Comparison of ENCODE assay signal across 25 cellular contexts in genomic region chr1:69814926-69815325, GRCh38.
A peak's percentile ranks its signal among the peaks of the same experiment; 100 is the strongest.
DNase-seq lines count a peak whose midpoint lies in the region; ATAC-seq and TF ChIP-seq lines count a peak whose summit lies in the region.
"Had no signal": no experiment of that assay in that cellular context is flagged by ENCODE, and none has a peak within 500 bp of the region (broad histone marks: within the 10 kb centered on the region; RNA-seq: fewer than 3 reads in every experiment).

No MANE protein-coding gene starts in this region.

- H2AFZ ChIP-seq in GM23248 (peak overlapping the region; percentile 8; the same call in 1 of the 2 replicates), mesenchymal stem cell (ENCODE audit: low read depth, low read length) (no peak overlapping the region)
- H2AFZ ChIP-seq: PC-9 had no signal

- DNase-seq in GM23248: peak; percentile 37
- peak; percentile 21 for DNase-seq in NCI-H69 (lab: John Stamatoyannopoulos, UW)
- DNase-seq in epithelial cell of esophagus (ENCODE audit: low read depth): peak; percentile 1
- DNase-seq in mesenchymal stem cell: peak; percentile 49
- DNase-seq in stimulated activated naive CD4-positive, alpha-beta T cell treated with Interleukin-2 at 50 U/mL for 16 hours (lab: John Stamatoyannopoulos, UW): no peak
- DNase-seq: activated CD4-positive, alpha-beta T cell treated with anti-CD3 and anti-CD28 coated beads for 36 hours; activated CD8-positive, alpha-beta memory T cell treated with anti-CD3 and anti-CD28 coated beads for 24 hours; activated effector memory CD4-positive, alpha-beta T cell treated with Interleukin-2 at 50 U/mL for 16 hours; activated T-cell treated with anti-CD3 and anti-CD28 coated beads, Interleukin-2, amount 50 U/mL, for 1 hour; aorta; C1 segment of cervical spinal cord; DND-41; GF-D8; head of caudate nucleus; NCI-H1105; NCI-H187; NCI-H524; NK-92 treated with Interleukin-12 subunit alpha and Interleukin-12 subunit beta, amount 100 ng/mL, for 24 hours; PC-9; right lobe of liver; stimulated activated CD4-positive, alpha-beta T cell treated with anti-CD3 and anti-CD28 coated beads, Interleukin-4, amount 100 ng/mL, for 24 hours had no signal

- no peaks in the 10 kb centered on the region for H3K79me2 ChIP-seq in GM23248 (ENCODE audit: insufficient read depth)

- no peak overlapping the region for H4K8ac ChIP-seq in mesenchymal stem cell (ENCODE audit: low read length)

- H3K4me1 ChIP-seq in GM23248 (ENCODE audit: insufficient read depth): no peaks in the 10 kb centered on the region
- H3K4me1 ChIP-seq in mesenchymal stem cell (ENCODE audit: control insufficient read depth, insufficient read depth, low read depth, low read length): no peaks in the 10 kb centered on the region
- H3K4me1 ChIP-seq: right lobe of liver had no signal

- in situ Hi-C loops in GM23248 (cut with MboI): no loop called here

- H3K23ac ChIP-seq in mesenchymal stem cell (ENCODE audit: low read length in 2 of 2): no peak overlapping the region

- H3K27ac ChIP-seq in GM23248 (no peak overlapping the region), mesenchymal stem cell (ENCODE audit: low read length, poor library complexity, severe bottlenecking) (no peak overlapping the region)
- H3K27ac ChIP-seq: PC-9, right lobe of liver had no signal

- no peak overlapping the region for H4K91ac ChIP-seq in mesenchymal stem cell (ENCODE audit: low read length)

- ATAC-seq in HG03342 (IDR thresholded peaks at IDR 0.05; ENCODE audit: unreplicated experiment) (no peak), HG02981 (IDR thresholded peaks at IDR 0.05; ENCODE audit: unreplicated experiment) (no peak), GM18858 (IDR thresholded peaks at IDR 0.05; ENCODE audit: unreplicated experiment) (no peak)
- ATAC-seq: activated CD4-positive, alpha-beta T cell treated with anti-CD3 and anti-CD28 coated beads for 36 hours; right lobe of liver; Right ventricle myocardium inferior had no signal

- H3K4me3 ChIP-seq in GM23248 (no peak overlapping the region), epithelial cell of esophagus (ENCODE audit: low read length) (no peak overlapping the region), mesenchymal stem cell (ENCODE audit: insufficient read depth in 1 of 2, low read depth in 1 of 2, low read length in 2 of 2) (no peak overlapping the region)
- H3K4me3 ChIP-seq: PC-9, right lobe of liver had no signal

- no peak overlapping the region for H2BK15ac ChIP-seq in mesenchymal stem cell (ENCODE audit: low read depth, poor library complexity, severe bottlenecking)

- no peak overlapping the region for H3K14ac ChIP-seq in mesenchymal stem cell (ENCODE audit: low read length in 2 of 2)

- no peak for TF ChIP-seq CTCF in epithelial cell of esophagus (IDR thresholded peaks at IDR 0.05; ENCODE audit: insufficient read depth, low read depth, low read length, missing control alignments)

- 38 to 44% methylated on average over 2 of the region's 2 CpGs for WGBS in GM23248 (ENCODE audit: low coverage in 1 of 2, low lambda C conversion rate in 2 of 2, missing lambda C conversion rate in 2 of 2), 2 experiments
- WGBS in mesenchymal stem cell: 81% methylated on average over 1 of the region's 2 CpGs

- H2AK5ac ChIP-seq in mesenchymal stem cell (ENCODE audit: low read length, severe bottlenecking): no peak overlapping the region

- H3K9me2 ChIP-seq in GM23248 (ENCODE audit: insufficient read depth): no peaks in the 10 kb centered on the region

- H3K36me3 ChIP-seq in GM23248 (ENCODE audit: low read depth): no peaks in the 10 kb centered on the region
- H3K36me3 ChIP-seq in mesenchymal stem cell (ENCODE audit: control insufficient read depth in 1 of 2, insufficient read depth in 2 of 2, low read depth in 1 of 2, low read length in 2 of 2): no peaks in the 10 kb centered on the region
- H3K36me3 ChIP-seq: right lobe of liver had no signal

- H3K27me3 ChIP-seq in GM23248 (replicated peaks; ENCODE audit: insufficient read depth) (no peaks in the 10 kb centered on the region), mesenchymal stem cell (ENCODE audit: control insufficient read depth in 1 of 2, insufficient read depth in 1 of 2, low read length in 2 of 2) (no peaks in the 10 kb centered on the region)
- H3K27me3 ChIP-seq: right lobe of liver had no signal

- H3K4me2 ChIP-seq in GM23248 (ENCODE audit: unreplicated experiment) (no peak overlapping the region), mesenchymal stem cell (ENCODE audit: low read length, poor library complexity, severe bottlenecking) (no peak overlapping the region)
- H3K4me2 ChIP-seq: PC-9 had no signal

- no peak overlapping the region for H2BK5ac ChIP-seq in mesenchymal stem cell (ENCODE audit: low read depth, low read length, poor library complexity, severe bottlenecking)

- H3K79me1 ChIP-seq in mesenchymal stem cell (replicated peaks; ENCODE audit: low read length, poor library complexity, severe bottlenecking): no peaks in the 10 kb centered on the region

- H2BK120ac ChIP-seq in mesenchymal stem cell (ENCODE audit: low read depth, low read length): no peak overlapping the region

- no peak overlapping the region for H2BK12ac ChIP-seq in mesenchymal stem cell (ENCODE audit: low read length in 2 of 2)

- H4K20me1 ChIP-seq in GM23248 (ENCODE audit: insufficient read depth): no peaks in the 10 kb centered on the region

- H3K4ac ChIP-seq in mesenchymal stem cell (ENCODE audit: low read depth in 1 of 2, low read length in 2 of 2): no peak overlapping the region

- no peaks in the 10 kb centered on the region for H3F3A ChIP-seq in GM23248 (ENCODE audit: insufficient read depth)

- no peaks in the 10 kb centered on the region for H3K9me3 ChIP-seq in GM23248 (ENCODE audit: low read depth)
- H3K9me3 ChIP-seq in mesenchymal stem cell (ENCODE audit: control insufficient read depth, low read length): no peaks in the 10 kb centered on the region
- H3K9me3 ChIP-seq: right lobe of liver had no signal

- H3K9ac ChIP-seq in GM23248 (no peak overlapping the region), mesenchymal stem cell (ENCODE audit: low read length) (no peak overlapping the region)

- no peak overlapping the region for H3K18ac ChIP-seq in mesenchymal stem cell (ENCODE audit: low read depth in 1 of 2, low read length in 2 of 2)
